ENCODE assay signal across 1 cellular context in genomic region chr6:149318581-149319286, GRCh38.
TF ChIP-seq lines count a peak whose summit lies in the region.

No MANE protein-coding gene starts in this region.

TF ChIP-seq in GM12878, 131 proteins besides CTCF, POLR2A, EP300 and RAD21 (continued from another document and continues in another):
- TF ChIP-seq RELB (IDR thresholded peaks at IDR 0.05; ENCODE audit: low read depth) = peak; percentile 30; the same call in 1 of the 2 replicates
- 0 out of 2 replicates have a peak, but pooled peaks have one; percentile 6 for TF ChIP-seq CREB1 (IDR thresholded peaks at IDR 0.05; ENCODE audit: low read depth)
- no peak for TF ChIP-seq CEBPB (IDR thresholded peaks at IDR 0.05; ENCODE audit: borderline replicate concordance in 1 of 2, low read depth in 2 of 2, low read length in 2 of 2)
- 0 out of 2 replicates have a peak, but pooled peaks have one; percentile 22 for TF ChIP-seq EED (IDR thresholded peaks at IDR 0.05; ENCODE audit: low read depth)
- no peak for TF ChIP-seq STAT1 (conservative IDR thresholded peaks at IDR 0.05)
- TF ChIP-seq E2F4 (IDR thresholded peaks at IDR 0.05; ENCODE audit: low read depth, low read length) = no peak
- 0 out of 2 replicates have a peak, but pooled peaks have one; percentile 22 for TF ChIP-seq YY1 (IDR thresholded peaks at IDR 0.05; ENCODE audit: low read depth, low read length)
- TF ChIP-seq EGR1 (IDR thresholded peaks at IDR 0.05; ENCODE audit: borderline replicate concordance in 1 of 2, low read depth in 2 of 2, low read length in 2 of 2) = no peak
- no peak for TF ChIP-seq HDAC6 (IDR thresholded peaks at IDR 0.05; ENCODE audit: unreplicated experiment)
- TF ChIP-seq ZNF274 (IDR thresholded peaks at IDR 0.05; ENCODE audit: insufficient read depth, insufficient read length) = no peak
- no peak for TF ChIP-seq SIN3A (IDR thresholded peaks at IDR 0.05; ENCODE audit: low read depth, low read length)
- peak; percentile 11 for TF ChIP-seq SMAD1 (IDR thresholded peaks at IDR 0.05; ENCODE audit: low read depth, partially characterized antibody)
- no peak for TF ChIP-seq YBX1 (IDR thresholded peaks at IDR 0.05)
- no peak for TF ChIP-seq TAF1 (IDR thresholded peaks at IDR 0.05; ENCODE audit: borderline replicate concordance, low read depth, low read length)
- peak; percentile 72 for TF ChIP-seq POLR2AphosphoS5 (IDR thresholded peaks at IDR 0.05; ENCODE audit: low read length)
- TF ChIP-seq NR2C2 (IDR thresholded peaks at IDR 0.05; ENCODE audit: borderline replicate concordance, control insufficient read depth, insufficient read length, low read depth) = no peak
- no peak for TF ChIP-seq ATF3 (IDR thresholded peaks at IDR 0.05; ENCODE audit: borderline replicate concordance, extremely low read depth, low read depth, low read length)
- peak; percentile 39 for TF ChIP-seq SKIL (IDR thresholded peaks at IDR 0.05; ENCODE audit: low read depth, poor library complexity, severe bottlenecking)
- TF ChIP-seq BCL3 (IDR thresholded peaks at IDR 0.05; ENCODE audit: borderline replicate concordance, insufficient read depth, low read depth, low read length, poor library complexity, severe bottlenecking) = no peak
- TF ChIP-seq GABPA (IDR thresholded peaks at IDR 0.05; ENCODE audit: low read depth) = no peak
- TF ChIP-seq E4F1 (IDR thresholded peaks at IDR 0.05; ENCODE audit: borderline replicate concordance, partially characterized antibody) = no peak
- no peak; the same call in 1 of the 2 replicates for TF ChIP-seq NKRF (conservative IDR thresholded peaks at IDR 0.05)
- TF ChIP-seq CBX5 (IDR thresholded peaks at IDR 0.05; ENCODE audit: low read depth) = 0 out of 2 replicates have a peak, but pooled peaks have one; percentile 13
- peak; percentile 91 for TF ChIP-seq RUNX3 (IDR thresholded peaks at IDR 0.05; ENCODE audit: low read length)
- TF ChIP-seq ZNF217 (IDR thresholded peaks at IDR 0.05) = no peak
- TF ChIP-seq HSF1 (IDR thresholded peaks at IDR 0.05; ENCODE audit: low read depth, low read length) = no peak
- no peak for TF ChIP-seq PRDM15 (CRISPR knock-in tag; IDR thresholded peaks at IDR 0.05)
- no peak for TF ChIP-seq SPI1 (IDR thresholded peaks at IDR 0.05; ENCODE audit: borderline replicate concordance, insufficient read depth, low read depth, low read length)
- no peak for TF ChIP-seq CHD4 (IDR thresholded peaks at IDR 0.05)
- TF ChIP-seq MTA2 (IDR thresholded peaks at IDR 0.05; ENCODE audit: low read depth) = no peak
- no peak for TF ChIP-seq RCOR1 (conservative IDR thresholded peaks at IDR 0.05; ENCODE audit: low read depth, low read length)
- no peak for TF ChIP-seq NFYA (IDR thresholded peaks at IDR 0.05; ENCODE audit: borderline replicate concordance, low read depth, low read length)
- no peak for TF ChIP-seq SIX5 (IDR thresholded peaks at IDR 0.05; ENCODE audit: low read depth, low read length, severe bottlenecking)
- TF ChIP-seq POLR2AphosphoS2 (IDR thresholded peaks at IDR 0.05; ENCODE audit: low read depth, low read length) = no peak
- no peak for TF ChIP-seq CBFB (IDR thresholded peaks at IDR 0.05; ENCODE audit: low read depth)
- no peak for TF ChIP-seq FOXK2 (IDR thresholded peaks at IDR 0.05)
- 0 out of 2 replicates have a peak, but pooled peaks have one; percentile 36 for TF ChIP-seq ZBED1 (IDR thresholded peaks at IDR 0.05; ENCODE audit: borderline replicate concordance)
- no peak for TF ChIP-seq KLF5 (IDR thresholded peaks at IDR 0.05; ENCODE audit: partially characterized antibody)
- TF ChIP-seq CREM (IDR thresholded peaks at IDR 0.05; ENCODE audit: low read depth) = no peak
- TF ChIP-seq TBL1XR1 (IDR thresholded peaks at IDR 0.05; ENCODE audit: low read depth, low read length) = no peak
